In genomic region chr7:70183278-70183677, GRCh38 we compare ENCODE assay signal across 1 cellular context.
A peak's percentile ranks its signal among the peaks of the same experiment; 100 is the strongest.
TF ChIP-seq lines count a peak whose summit lies in the region.

No MANE protein-coding gene starts in this region.

TF ChIP-seq in HEK293, 187 proteins besides CTCF, POLR2A, EP300 and RAD21 (continued from another document):
- TF ChIP-seq PRDM10 (tag by site-specific recombination; IDR thresholded peaks at IDR 0.05), result 0 out of 2 replicates have a peak, but pooled peaks have one; percentile 17
- TF ChIP-seq ZNF416 (tag by site-specific recombination; IDR thresholded peaks at IDR 0.05), result no peak
- no peak for TF ChIP-seq ZNF76 (tag by site-specific recombination; IDR thresholded peaks at IDR 0.05; ENCODE audit: borderline replicate concordance, low read depth)
- TF ChIP-seq ZNF660 (tag by site-specific recombination; IDR thresholded peaks at IDR 0.05), result no peak
- TF ChIP-seq PRDM6 (tag by site-specific recombination; IDR thresholded peaks at IDR 0.05), result peak; percentile 52
- peak; percentile 70; the same call in 1 of the 2 replicates for TF ChIP-seq ZNF843 (tag by site-specific recombination; IDR thresholded peaks at IDR 0.05)
- TF ChIP-seq ZNF596 (tag by site-specific recombination; IDR thresholded peaks at IDR 0.05), result 0 out of 2 replicates have a peak, but pooled peaks have one; percentile 4
- peak; percentile 63; the same call in 1 of the 2 replicates for TF ChIP-seq BCL6B (tag by site-specific recombination; IDR thresholded peaks at IDR 0.05)
- peak; percentile 47 for TF ChIP-seq OSR2 (tag by site-specific recombination; IDR thresholded peaks at IDR 0.05)
- peak; percentile 89 for TF ChIP-seq SP7 (tag by site-specific recombination; IDR thresholded peaks at IDR 0.05)
